In genomic region chr5:98334946-98335345, GRCh38 we compare ENCODE assay signal across 27 cellular contexts.
"Had no signal": no experiment of that assay in that cellular context is flagged by ENCODE, and none has a peak within 500 bp of the region (broad histone marks: within the 10 kb centered on the region; RNA-seq: fewer than 3 reads in every experiment).

No MANE protein-coding gene starts in this region.

- DNase-seq: activated B cell treated with CpG ODN at 0.5 μM for 24 hours; activated CD4-positive, alpha-beta memory T cell treated with anti-CD3 and anti-CD28 coated beads for 36 hours; activated CD4-positive, alpha-beta T cell treated with anti-CD3 and anti-CD28 coated beads for 48 hours; activated CD4-positive, alpha-beta T cell treated with anti-CD3 and anti-CD28 coated beads, Interleukin-2, amount 50 U/mL, for 1 hour; activated CD8-positive, alpha-beta memory T cell treated with anti-CD3 and anti-CD28 coated beads, Interleukin-2, amount 10 ng/mL, durations not matched to agents 7 days and 5 days; activated CD8-positive, alpha-beta memory T cell treated with anti-CD3 and anti-CD28 coated beads, Interleukin-2, amount 50 U/mL, for 4 hours; activated CD8-positive, alpha-beta T cell treated with anti-CD3 and anti-CD28 coated beads, Interleukin-2, amount 10 ng/mL, durations not matched to agents 7 days and 5 days; activated effector memory CD4-positive, alpha-beta T cell treated with anti-CD3 and anti-CD28 coated beads, Interleukin-2, amount 50 U/mL, for 16 hours; activated naive CD4-positive, alpha-beta T cell treated with anti-CD3 and anti-CD28 coated beads for 36 hours; activated naive CD8-positive, alpha-beta T cell treated with anti-CD3 and anti-CD28 coated beads for 36 hours; activated naive CD8-positive, alpha-beta T cell treated with anti-CD3 and anti-CD28 coated beads, Interleukin-2, amount 50 U/mL, for 24 hours; activated T-cell treated with anti-CD3 and anti-CD28 coated beads, Interleukin-2, amount 50 U/mL, for 1 hour; activated T-cell treated with anti-CD3 and anti-CD28 coated beads, Interleukin-2, amount 50 U/mL, for 48 hours; adrenal gland; central memory CD4-positive, alpha-beta T cell; cerebellar nuclear complex; colonic mucosa; effector CD8-positive, alpha-beta T cell; esophagus squamous epithelium; foreskin melanocyte; T-helper 2 cell; WERI-Rb-1 had no signal

- H3K27ac ChIP-seq: adrenal gland, ascending aorta, breast epithelium, cardiac muscle cell, colonic mucosa, epithelial cell of prostate, esophagus squamous epithelium, gastroesophageal sphincter, WERI-Rb-1 had no signal

- H3K36me3 ChIP-seq: adrenal gland, ascending aorta, breast epithelium, cardiac muscle cell, colonic mucosa, esophagus squamous epithelium, gastroesophageal sphincter, WERI-Rb-1 had no signal

- H3K4me1 ChIP-seq: adrenal gland, ascending aorta, breast epithelium, colonic mucosa, esophagus squamous epithelium, gastroesophageal sphincter had no signal

- H3K9me3 ChIP-seq: adrenal gland, ascending aorta, breast epithelium, colonic mucosa, esophagus squamous epithelium, gastroesophageal sphincter had no signal

- H3K27me3 ChIP-seq: adrenal gland, ascending aorta, breast epithelium, cardiac muscle cell, colonic mucosa, esophagus squamous epithelium, gastroesophageal sphincter had no signal

- H3K4me3 ChIP-seq: adrenal gland, ascending aorta, breast epithelium, cardiac muscle cell, colonic mucosa, esophagus squamous epithelium, gastroesophageal sphincter had no signal
